Comparison of ENCODE assay signal across 8 cellular contexts in genomic region chr9:124869466-124869985, GRCh38. TPM values are rescaled to one million over a fixed set of nuclear protein-coding genes. Genes with fewer than 3 reads are reported as not detected.
A peak's percentile ranks its signal among the peaks of the same experiment; 100 is the strongest.
DNase-seq lines count a peak whose midpoint lies in the region; ATAC-seq and TF ChIP-seq lines count a peak whose summit lies in the region.

No MANE protein-coding gene starts in this region.

- no peaks in the 10 kb centered on the region for H3K36me3 Mint-ChIP-seq in glutamatergic neuron (ENCODE audit: unreplicated experiment)

- no peaks in the 10 kb centered on the region; the same call in none of the 2 replicates for H4K20me1 ChIP-seq in KMS-11 (ENCODE audit: insufficient read depth)

- H3K4me1 ChIP-seq in KMS-11 (ENCODE audit: low read depth, poor library complexity, severe bottlenecking) (peaks cover 39% of the 10 kb centered on the region), psoas muscle (peaks cover 48% of the 10 kb centered on the region)

- H3K27ac Mint-ChIP-seq in glutamatergic neuron (ENCODE audit: unreplicated experiment): peak overlapping the region; percentile 72

- H3K36me3 ChIP-seq in KMS-11 (ENCODE audit: insufficient read depth): no peaks in the 10 kb centered on the region
- peaks cover 0 to 14% of the 10 kb centered on the region in 2 donors for H3K36me3 ChIP-seq in psoas muscle (ENCODE audit: insufficient read depth in 1 of 2, low read depth in 1 of 2)

- H3K27ac ChIP-seq in KMS-11: peak overlapping the region; percentile 97
- H3K27ac ChIP-seq in psoas muscle: peak overlapping the region; percentile 99

- 0% methylated on average over 37 to 40 of the region's 41 CpGs for WGBS in psoas muscle, 3 donors

- TF ChIP-seq CTCF in KMS-11 (conservative IDR thresholded peaks at IDR 0.05; ENCODE audit: low read depth, low read length) (no peak), glutamatergic neuron (IDR thresholded peaks at IDR 0.05; ENCODE audit: partially characterized antibody, unreplicated experiment) (no peak), psoas muscle (IDR thresholded peaks at IDR 0.05) (no peak)

- H3K9me3 ChIP-seq in psoas muscle: no peaks in the 10 kb centered on the region

- H3K4me1 Mint-ChIP-seq in glutamatergic neuron (ENCODE audit: low read depth, unreplicated experiment): peaks cover 14% of the 10 kb centered on the region

- H3K4me3 ChIP-seq in KMS-11 (IDR thresholded peaks at IDR 0.05; ENCODE audit: insufficient read depth, low read depth, low read length) (no peak overlapping the region), psoas muscle (peak overlapping the region; percentile 93)

- DNase-seq in ACHN (peak; percentile 35), activated gamma-delta T cell (lab: John Stamatoyannopoulos, UW) (peak; percentile 33), glutamatergic neuron (peak; percentile 55), psoas muscle (no peak), AML-193 (lab: John Stamatoyannopoulos, UW) (no peak), NCI-H187 (lab: John Stamatoyannopoulos, UW) (no peak)

- intact Hi-C loops in psoas muscle (cut with DNase I): loop anchor here in 1 of 2 donors (2.0 kb wide), 1 partner anchor 71 kb away; the partner anchor contains the start of gene GOLGA1

- ATAC-seq in GM21367 (IDR thresholded peaks at IDR 0.05; ENCODE audit: unreplicated experiment) (peak; percentile 1), psoas muscle (peak in 2 of 4 donors; percentile 2)

- peaks cover 59% of the 10 kb centered on the region for H3K79me2 ChIP-seq in KMS-11 (ENCODE audit: insufficient read depth, low read depth)

- H3K9me3 Mint-ChIP-seq in glutamatergic neuron (ENCODE audit: unreplicated experiment): peaks cover 3% of the 10 kb centered on the region

- peak overlapping the region; percentile 89 for H3K4me3 Mint-ChIP-seq in glutamatergic neuron (ENCODE audit: unreplicated experiment)

- H3K9ac ChIP-seq in KMS-11: peak overlapping the region; percentile 97; the same call in 1 of the 2 replicates

- peak overlapping the region; percentile 95 for H3K4me2 ChIP-seq in KMS-11

- H3K27me3 ChIP-seq in KMS-11 (ENCODE audit: insufficient read depth, low read depth) (no peaks in the 10 kb centered on the region), psoas muscle (ENCODE audit: insufficient read depth in 3 of 3, low read length in 2 of 3) (no peaks in the 10 kb centered on the region)

- H3K27me3 Mint-ChIP-seq in glutamatergic neuron (ENCODE audit: unreplicated experiment): peaks cover 10% of the 10 kb centered on the region

- H2AFZ ChIP-seq in KMS-11 (ENCODE audit: low read depth): peak overlapping the region; percentile 38; the same call in 1 of the 2 replicates

- in situ Hi-C loops in ACHN (cut with HindIII; ENCODE audit: low pct_ligation_motif_present, low pct_unique_long_range_greater_than_20kb, low sequenced_read_pairs): no loop called here

RNA-seq across cellular contexts. Expression of gene ARPC5L, which starts 7.6 kb away (rescaled TPM):
- 25.2 TPM for total RNA-seq in glutamatergic neuron (ENCODE audit: unreplicated experiment)
- total RNA-seq in psoas muscle: 10 to 100 TPM; 32.3 to 54.9 (median 47.7) TPM
- 100 to 1,000 TPM in 1 of 3 donors, 10 to 100 TPM in 2; 47.0 to 165 (median 96.4) TPM for polyA plus RNA-seq in psoas muscle

RNA-seq across cellular contexts. Expression of gene RPL35, which starts 7.8 kb away (rescaled TPM):
- total RNA-seq in glutamatergic neuron (ENCODE audit: unreplicated experiment) (559 TPM), psoas muscle (1,000 to 10,000 TPM in 3 of 4 donors, 100 to 1,000 TPM in 1; 994 to 1,307 (median 1,134) TPM)
- polyA plus RNA-seq in psoas muscle: 1,000 to 10,000 TPM; 2,957 to 4,666 (median 2,999) TPM

RNA-seq across cellular contexts. Expression of gene WDR38, which starts 16.3 kb away (rescaled TPM):
- total RNA-seq in glutamatergic neuron (ENCODE audit: unreplicated experiment): not detected
- total RNA-seq in psoas muscle: not detected
- under 1 TPM in 1 of 3 donors, not detected in 2; 0.05 TPM for polyA plus RNA-seq in psoas muscle

Comparison
In these comparisons a context has a peak if more than half of its experiments do, and no peak if none do; other contexts are left out.
1. DNase-seq: peak in ACHN (single experiment), activated gamma-delta T cell (single experiment) and glutamatergic neuron (single experiment); none in psoas muscle (0 of 2), AML-193 (0 of 2) and NCI-H187 (0 of 2).